Comparison of ENCODE assay signal across 8 cellular contexts in the genomic region with DNA sequence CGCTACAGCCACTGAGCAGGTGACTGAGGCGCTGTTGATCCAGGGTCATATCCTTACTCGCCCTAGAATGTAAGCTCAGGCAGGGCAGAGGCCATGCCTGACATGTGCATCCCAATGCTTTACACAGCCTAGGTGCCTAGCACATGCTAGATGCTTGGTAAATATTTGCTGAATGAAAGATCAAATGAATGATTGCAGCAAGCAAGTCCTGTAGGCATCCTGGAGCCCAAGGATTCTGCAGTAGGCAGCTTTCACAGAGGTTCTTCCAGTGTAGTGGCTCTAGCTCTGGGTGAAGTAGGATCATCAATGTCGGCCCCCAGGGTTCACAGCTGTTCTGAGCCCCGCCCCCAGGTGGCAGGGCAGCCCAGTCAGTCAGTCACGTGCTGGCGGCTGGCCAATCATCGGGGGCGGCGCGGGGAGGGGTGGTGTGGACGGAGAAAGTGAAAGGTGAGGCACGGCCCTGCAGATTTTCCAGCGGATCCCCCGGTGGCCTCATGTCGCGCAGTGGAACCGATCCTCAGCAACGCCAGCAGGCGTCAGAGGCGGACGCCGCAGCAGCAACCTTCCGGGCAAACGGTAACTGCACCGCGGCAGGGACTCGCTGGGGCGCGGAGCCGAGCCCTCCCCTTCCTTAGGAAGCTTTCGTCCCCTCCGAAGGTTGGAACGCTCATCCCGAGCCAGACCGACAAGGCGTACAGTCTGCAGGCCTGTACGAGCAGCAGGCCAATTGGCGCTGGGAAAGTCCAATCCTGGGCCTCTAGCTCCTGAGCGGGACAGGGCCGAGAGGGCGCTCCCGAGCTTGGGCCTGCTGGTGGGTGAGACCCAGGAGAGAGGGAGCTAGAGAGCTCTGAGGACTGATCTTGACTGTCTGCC. TPM values are rescaled to one million over a fixed set of nuclear protein-coding genes. Genes with fewer than 3 reads are reported as not detected.
DNase-seq lines count a peak whose midpoint lies in the region; ATAC-seq and TF ChIP-seq lines count a peak whose summit lies in the region.

TSS of gene GALT (plus strand) at position 465 of the 873 bp plus-strand sequence. CDS start at position 495, 30 bp downstream.

- peak; percentile 91 for ATAC-seq in HG02571 (IDR thresholded peaks at IDR 0.05; ENCODE audit: unreplicated experiment)
- ATAC-seq in activated naive CD4-positive, alpha-beta T cell treated with anti-CD3 and anti-CD28 coated beads, Interleukin-2, amount 50 U/mL, for 72 hours = peak; percentile 87 to 90

- peaks cover 25 to 26% of the 10 kb centered on the region in 2 donors for H3K36me3 Mint-ChIP-seq in activated naive CD4-positive, alpha-beta T cell treated with anti-CD3 and anti-CD28 coated beads, Interleukin-2, amount 50 U/mL, for 72 hours

- peak within 1 kb of the TSS; percentile 75 to 88 for H3K27ac Mint-ChIP-seq in activated naive CD4-positive, alpha-beta T cell treated with anti-CD3 and anti-CD28 coated beads, Interleukin-2, amount 50 U/mL, for 72 hours

- H3K27me3 ChIP-seq in osteoblast (ENCODE audit: insufficient read depth, low read length) (no peaks in the 10 kb centered on the region), testis (no peaks in the 10 kb centered on the region)

- H3K9me3 Mint-ChIP-seq in activated naive CD4-positive, alpha-beta T cell treated with anti-CD3 and anti-CD28 coated beads, Interleukin-2, amount 50 U/mL, for 72 hours = no peaks in the 10 kb centered on the region

- peaks cover 12% of the 10 kb centered on the region for H4K20me1 ChIP-seq in osteoblast (ENCODE audit: insufficient read depth, low read length)

- H3K4me3 ChIP-seq in NB4 (ENCODE audit: low read depth, low read length) = peak within 1 kb of the TSS; percentile 92
- peak within 1 kb of the TSS; percentile 88 for H3K4me3 ChIP-seq in osteoblast (ENCODE audit: insufficient read depth, low read length)
- peak within 1 kb of the TSS; percentile 70 to 81 for H3K4me3 ChIP-seq in testis

- H3K4me2 ChIP-seq in osteoblast (ENCODE audit: insufficient read depth, low read length) = peak within 1 kb of the TSS; percentile 86

- peak within 1 kb of the TSS; percentile 96 for H2AFZ ChIP-seq in osteoblast (ENCODE audit: low read length)

- H3K27ac ChIP-seq in osteoblast (ENCODE audit: low read depth, low read length) (peak within 1 kb of the TSS; percentile 76), testis (peak within 1 kb of the TSS; percentile 60 to 86)

- H3K4me1 ChIP-seq in osteoblast (ENCODE audit: insufficient read depth, low read length) (peaks cover 25% of the 10 kb centered on the region), testis (peaks cover 18% of the 10 kb centered on the region)

- peaks cover 19% of the 10 kb centered on the region for H3K79me2 ChIP-seq in osteoblast (ENCODE audit: insufficient read depth, low read length)

- TF ChIP-seq CTCF in NB4 (IDR thresholded peaks at IDR 0.05; ENCODE audit: low read depth, low read length) (peak; percentile 86), osteoblast (IDR thresholded peaks at IDR 0.05; ENCODE audit: extremely low read depth, low read depth, low read length) (peak; percentile 48), testis (IDR thresholded peaks at IDR 0.05) (peak; percentile 6 to 47 (median 13))

- 5 to 10% methylated on average over 18 to 41 of the region's 43 CpGs for WGBS in testis, 2 donors

- H3K36me3 ChIP-seq in osteoblast (ENCODE audit: insufficient read depth, low read length) (peaks cover 21% of the 10 kb centered on the region), testis (ENCODE audit: low read depth, missing control alignments) (no peaks in the 10 kb centered on the region)

- no peaks in the 10 kb centered on the region for H3K9me3 ChIP-seq in osteoblast (ENCODE audit: low read depth, low read length)
- H3K9me3 ChIP-seq in testis = no peaks in the 10 kb centered on the region

- DNase-seq in NB4 (ENCODE audit: low read depth) (peak; percentile 98), SKM-1 (lab: John Stamatoyannopoulos, UW; ENCODE audit: unreplicated experiment) (peak; percentile 60), glomerular endothelial cell (ENCODE audit: extremely low read depth, low read depth, low spot score) (no peak), osteoblast (ENCODE audit: insufficient read length, low spot score, missing footprints) (peak; percentile 98), testis (peak; percentile 96)
- peak; percentile 96 to 99 for DNase-seq in activated naive CD4-positive, alpha-beta T cell treated with anti-CD3 and anti-CD28 coated beads, Interleukin-2, amount 50 U/mL, for 72 hours (ENCODE audit: low spot score in 2 of 2)

- TF ChIP-seq POLR2A in GM10847 (IDR thresholded peaks at IDR 0.05; ENCODE audit: extremely low read depth, insufficient read length) (peak; percentile 77), NB4 (IDR thresholded peaks at IDR 0.05; ENCODE audit: extremely low read depth, insufficient read length) (peak; percentile 89), testis (IDR thresholded peaks at IDR 0.05) (no peak)

- intact Hi-C loops in testis (cut with DNase I; ENCODE audit: low total_unique reads) = no loop called here

RNA-seq across cellular contexts. Expression of gene GALT, which starts in this region (rescaled TPM):
- 100 to 1,000 TPM in 1 of 2 donors, 10 to 100 TPM in 1; 63.5 to 104 TPM for total RNA-seq in activated naive CD4-positive, alpha-beta T cell treated with anti-CD3 and anti-CD28 coated beads, Interleukin-2, amount 50 U/mL, for 72 hours
- total RNA-seq in glomerular endothelial cell (29.9 and 39.8 TPM in 2 replicates), osteoblast (32.6 and 38.9 TPM in 2 replicates), testis (10 to 100 TPM; 46.1 to 55.6 TPM)
- 25.9 TPM for polyA plus RNA-seq in testis (ENCODE audit: insufficient read depth, low read depth, low replicate concordance)

Comparison
In these comparisons a context has a peak if more than half of its experiments do, and no peak if none do; other contexts are left out.
1. CTCF ChIP-seq: peak in every context shown above with its lines; median percentile 86 in NB4; 48 in osteoblast; 13 in testis.